In genomic region chr2:177763532-177764265, GRCh38 we compare ENCODE assay signal across 8 cellular contexts.
DNase-seq lines count a peak whose midpoint lies in the region; ATAC-seq and TF ChIP-seq lines count a peak whose summit lies in the region.

No MANE protein-coding gene starts in this region.

- no peak overlapping the region for H3K4me3 ChIP-seq in HCT116 (replicated peaks in 1 of 2; ENCODE audit: low read depth in 1 of 2, low read length in 2 of 2)
- peak overlapping the region in 1 of 10 donors; percentile 20 for H3K4me3 ChIP-seq in heart right ventricle

- H3K36me3 ChIP-seq in HCT116 (ENCODE audit: control insufficient read depth in 1 of 2, insufficient read depth in 2 of 2, low read length in 2 of 2) (no peaks in the 10 kb centered on the region), heart right ventricle (no peaks in the 10 kb centered on the region)

- peak overlapping the region; percentile 90 for H2AFZ ChIP-seq in HCT116 (ENCODE audit: low read depth, low read length, poor library complexity, severe bottlenecking)

- POLR2A ChIA-PET in HCT116 (lab: Charles Lee), result no interaction called here

- no peaks in the 10 kb centered on the region for H3K9me3 Mint-ChIP-seq in activated naive CD4-positive, alpha-beta T cell treated with anti-CD3 and anti-CD28 coated beads, Interleukin-2, amount 10 ng/mL, durations not matched to agents 7 days and 5 days

- H3K27me3 ChIP-seq in HCT116 (ENCODE audit: insufficient read depth, low read length) (no peaks in the 10 kb centered on the region), heart right ventricle (no peaks in the 10 kb centered on the region)

- CTCF ChIA-PET in HCT116 (lab: Charles Lee), result interaction anchor here (0.6 to 1.5 kb wide), 4 partner anchors 9 to 599 kb away, joined by 4 to 8 read pairs (median 6); no protein-coding TSS in a partner anchor
- CTCF ChIA-PET in activated naive CD4-positive, alpha-beta T cell treated with anti-CD3 and anti-CD28 coated beads, Interleukin-2, amount 10 ng/mL, durations not matched to agents 7 days and 5 days (lab: Charles Lee), result interaction anchor here (0.5 to 1.8 kb wide), 15 partner anchors 9 to 1094 kb away, joined by 3 to 8 read pairs (median 4); no protein-coding TSS in a partner anchor

- no peak overlapping the region for H3K27ac ChIP-seq in HCT116 (ENCODE audit: low read depth, low read length)
- H3K27ac ChIP-seq in heart right ventricle, result no peak overlapping the region

- H3K9me3 ChIP-seq in HCT116 (ENCODE audit: control insufficient read depth in 1 of 2, insufficient read depth in 1 of 2, low read depth in 1 of 2, low read length in 2 of 2), result no peaks in the 10 kb centered on the region
- H3K9me3 ChIP-seq in heart right ventricle, result no peaks in the 10 kb centered on the region

- no peak overlapping the region for H3K9ac ChIP-seq in HCT116 (ENCODE audit: low read length)

- no peaks in the 10 kb centered on the region for H3K36me3 Mint-ChIP-seq in activated naive CD4-positive, alpha-beta T cell treated with anti-CD3 and anti-CD28 coated beads, Interleukin-2, amount 10 ng/mL, durations not matched to agents 7 days and 5 days

- TF ChIP-seq POLR2A in HCT116 (IDR thresholded peaks at IDR 0.05; ENCODE audit: borderline replicate concordance, extremely low read depth, insufficient read depth, insufficient read length), result no peak

- peak; percentile 48; the same call in 1 of the 2 replicates for TF ChIP-seq RAD21 in HCT116 (IDR thresholded peaks at IDR 0.05; ENCODE audit: low read depth)

- WGBS in heart right ventricle, 2 donors, result 21 to 28% methylated on average over 14 of the region's 14 CpGs

- TF ChIP-seq CTCF in GM12872 (IDR thresholded peaks at IDR 0.05; ENCODE audit: insufficient read depth, low read depth, low read length) (peak; percentile 89), HCT116 (IDR thresholded peaks at IDR 0.05 in 2 of 3, conservative IDR thresholded peaks at IDR 0.05 in 1 of 3; ENCODE audit: borderline replicate concordance in 1 of 3, insufficient read depth in 1 of 3, low read depth in 2 of 3, low read length in 2 of 3) (peak; percentile 63 to 86 (median 84); a peak in 5 of 6 replicates), heart right ventricle (IDR thresholded peaks at IDR 0.05) (peak; percentile 77 to 92 (median 85))

- no peak overlapping the region for H3K27ac Mint-ChIP-seq in activated naive CD4-positive, alpha-beta T cell treated with anti-CD3 and anti-CD28 coated beads, Interleukin-2, amount 10 ng/mL, durations not matched to agents 7 days and 5 days

- DNase-seq in HCT116 (ENCODE audit: low read depth, low spot score) (peak; percentile 72), LoVo (ENCODE audit: low spot score) (peak; percentile 69), SK-N-DZ (ENCODE audit: low spot score) (peak; percentile 83), heart right ventricle (peak; percentile 60 to 74), putamen (ENCODE audit: low spot score) (peak; percentile 56), NCI-H187 treated with DMSO at 0.1 percent for 48 hours (lab: John Stamatoyannopoulos, UW) (no peak)
- DNase-seq in activated naive CD4-positive, alpha-beta T cell treated with anti-CD3 and anti-CD28 coated beads, Interleukin-2, amount 10 ng/mL, durations not matched to agents 7 days and 5 days, result peak; percentile 86

- RAD21 ChIA-PET in HCT116 (lab: Charles Lee; ENCODE audit: low non-redundant PET in 1 of 2, low total read pairs in 2 of 2, uncharacterized antibody in 2 of 2, unreplicated experiment in 2 of 2), result no interaction called here

- H3K79me2 ChIP-seq in HCT116 (ENCODE audit: insufficient read depth, low read length), result no peaks in the 10 kb centered on the region

- H3K4me3 Mint-ChIP-seq in activated naive CD4-positive, alpha-beta T cell treated with anti-CD3 and anti-CD28 coated beads, Interleukin-2, amount 10 ng/mL, durations not matched to agents 7 days and 5 days, result no peak overlapping the region

- ATAC-seq in HCT116, result peak; percentile 98
- peak; percentile 80 to 91 (median 84) for ATAC-seq in heart right ventricle

- peak overlapping the region; percentile 44 for H3K4me2 ChIP-seq in HCT116 (ENCODE audit: low read length)

- intact Hi-C loops in HCT116 (cut with micrococcal nuclease) (no loop called here), heart right ventricle (cut with DNase I) (loop anchor here in 3 of 10 donors (5.0 kb wide), 2 partner anchors 426 to 601 kb away; no protein-coding TSS in a partner anchor)

- BruUV-seq in HCT116 (replicated peaks; lab: Mats Ljungman, UMichigan), result no TSS peak

- no peaks in the 10 kb centered on the region for H3K9me2 ChIP-seq in HCT116 (ENCODE audit: insufficient read depth)

- H3K27me3 Mint-ChIP-seq in activated naive CD4-positive, alpha-beta T cell treated with anti-CD3 and anti-CD28 coated beads, Interleukin-2, amount 10 ng/mL, durations not matched to agents 7 days and 5 days, result peaks cover 23% of the 10 kb centered on the region

- no peaks in the 10 kb centered on the region for H4K20me1 ChIP-seq in HCT116 (ENCODE audit: insufficient read depth)

- peaks cover 0 to 6% of the 10 kb centered on the region in 2 experiments; a peak in 2 of 4 replicates for H3K4me1 ChIP-seq in HCT116 (ENCODE audit: control insufficient read depth in 1 of 2, insufficient read depth in 2 of 2, low read length in 2 of 2)
- H3K4me1 ChIP-seq in heart right ventricle, result peaks cover 0 to 11% (median 6%) of the 10 kb centered on the region in 9 donors

- peaks cover 7% of the 10 kb centered on the region for H3K4me1 Mint-ChIP-seq in activated naive CD4-positive, alpha-beta T cell treated with anti-CD3 and anti-CD28 coated beads, Interleukin-2, amount 10 ng/mL, durations not matched to agents 7 days and 5 days

TF ChIP-seq in HCT116, 20 proteins besides CTCF, POLR2A, EP300 and RAD21:
- TF ChIP-seq SRF (IDR thresholded peaks at IDR 0.05; ENCODE audit: low read depth) (no peak), ZNF274 (IDR thresholded peaks at IDR 0.05; ENCODE audit: low read depth, low read length) (no peak), SIN3A (IDR thresholded peaks at IDR 0.05; ENCODE audit: low read depth) (no peak), MAX (IDR thresholded peaks at IDR 0.05) (peak; percentile 80), TCF7L2 (IDR thresholded peaks at IDR 0.05; ENCODE audit: borderline replicate concordance, extremely low read depth, insufficient read depth, insufficient read length) (no peak), YY1 (IDR thresholded peaks at IDR 0.05; ENCODE audit: extremely low read depth, insufficient replicate concordance, low read depth, low read length) (peak; percentile 30), CBX3 (IDR thresholded peaks at IDR 0.05; ENCODE audit: low read depth) (0 out of 2 replicates have a peak, but pooled peaks have one; percentile 62)
